Comparison of ENCODE assay signal across 12 cellular contexts in the genomic region with DNA sequence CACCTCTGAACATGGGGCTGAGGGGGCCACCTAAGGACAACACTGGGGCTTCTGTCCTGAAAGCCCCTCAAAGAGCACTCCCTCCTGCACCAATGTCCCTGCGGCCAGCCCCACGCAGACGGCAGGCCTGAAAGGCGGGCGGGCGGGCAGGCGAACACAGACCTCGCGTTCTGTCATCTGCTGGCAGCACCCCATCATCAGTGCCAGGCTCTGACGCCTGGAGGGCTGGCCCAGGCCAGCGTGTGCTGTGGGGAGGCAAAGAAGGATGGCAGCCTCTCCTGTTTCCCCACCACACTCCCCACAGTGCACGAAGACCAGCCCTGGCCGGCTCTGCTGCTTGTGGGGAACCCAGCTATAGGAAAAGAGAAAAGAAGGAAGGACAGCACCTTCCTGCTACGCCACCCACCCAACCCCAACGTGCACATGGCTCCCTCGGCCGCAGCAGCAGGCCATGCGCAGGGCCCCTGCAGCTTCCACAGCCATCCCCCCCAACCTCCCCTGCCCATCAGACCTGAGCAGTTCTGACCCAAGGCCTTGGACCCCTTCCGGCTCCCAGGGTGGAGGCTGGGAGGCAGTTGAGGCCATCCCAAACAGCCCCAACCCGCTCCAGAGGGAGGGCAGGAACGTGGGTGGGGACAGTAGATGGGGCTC. TPM values are rescaled to one million over a fixed set of nuclear protein-coding genes. Genes with fewer than 3 reads are reported as not detected.
A peak's percentile ranks its signal among the peaks of the same experiment; 100 is the strongest.
DNase-seq lines count a peak whose midpoint lies in the region; ATAC-seq, FAIRE-seq and TF ChIP-seq lines count a peak whose summit lies in the region.
"Had no signal": no experiment of that assay in that cellular context is flagged by ENCODE, and none has a peak within 500 bp of the region (broad histone marks: within the 10 kb centered on the region; RNA-seq: fewer than 3 reads in every experiment).

No MANE protein-coding gene starts in this region.

- peaks cover 55% of the 10 kb centered on the region for H3K79me2 ChIP-seq in GM12878 (ENCODE audit: control insufficient read depth, insufficient read depth, low read length)

- no peak for DNase-seq in GM12878 (ENCODE audit: low read depth, low spot score)
- DNase-seq in natural killer cell = no peak
- no peak for DNase-seq in AG20443 (ENCODE audit: low spot score)
- no peak for DNase-seq in lower lobe of right lung
- DNase-seq: activated CD4-positive, alpha-beta T cell treated with anti-CD3 and anti-CD28 coated beads for 4 hours; stimulated activated naive CD4-positive, alpha-beta T cell treated with Interleukin-2 at 50 U/mL for 16 hours had no signal

- peaks cover 76 to 81% (median 80%) of the 10 kb centered on the region in 11 experiments for H4K20me1 ChIP-seq in BLaER1 treated with 17β-estradiol and CSF1 and Interleukin-3, amounts not matched to agents 10 nM and 100 nM
- H4K20me1 ChIP-seq in GM12878 (ENCODE audit: control insufficient read depth, insufficient read depth) = no peaks in the 10 kb centered on the region

- no peak for TF ChIP-seq POLR2A in GM12878 (IDR thresholded peaks at IDR 0.05; ENCODE audit: low read depth, low read length)

- peaks cover 4% of the 10 kb centered on the region for H3K36me3 Mint-ChIP-seq in IgD-negative memory B cell
- no peaks in the 10 kb centered on the region for H3K36me3 Mint-ChIP-seq in natural killer cell

- no peak for TF ChIP-seq EP300 in GM12878 (IDR thresholded peaks at IDR 0.05; ENCODE audit: borderline replicate concordance in 1 of 2, control insufficient read depth in 1 of 2, low read depth in 2 of 2, low read length in 2 of 2)

- peak overlapping the region in 8 of 10 experiments; percentile 11 to 53 (median 39); a peak in 14 of 20 replicates for H3K4me3 ChIP-seq in BLaER1 treated with 17β-estradiol and CSF1 and Interleukin-3, amounts not matched to agents 10 nM and 100 nM
- peak overlapping the region; percentile 56; the same call in 1 of the 2 replicates for H3K4me3 ChIP-seq in GM12878
- H3K4me3 ChIP-seq in lower lobe of right lung = no peak overlapping the region

- RAD21 ChIA-PET in GM12878 (lab: Charles Lee; ENCODE audit: unreplicated experiment) = interaction anchor here (1.3 to 1.8 kb wide), 2 partner anchors 92 to 150 kb away, joined by 3 to 7 read pairs; no protein-coding TSS in a partner anchor

- ATAC-seq in GM12878 (no peak), natural killer cell (no peak), HG02763 (IDR thresholded peaks at IDR 0.05; ENCODE audit: unreplicated experiment) (no peak), HG02938 (IDR thresholded peaks at IDR 0.05; ENCODE audit: unreplicated experiment) (no peak), lower lobe of right lung (no peak)
- ATAC-seq: Right ventricle myocardium inferior had no signal

- FAIRE-seq in GM12878 (lab: Jason Lieb, UNC) = no peak

- POLR2A ChIA-PET in GM12878 (lab: Charles Lee) = interaction anchor here (1.0 to 2.1 kb wide), 3 partner anchors 19 to 54 kb away, joined by 4 to 10 read pairs (median 5); a partner anchor contains a TSS

- TF ChIP-seq RAD21 in GM12878 (IDR thresholded peaks at IDR 0.05; ENCODE audit: insufficient read depth, low read depth, low read length) = no peak

- WGBS in GM12878 (ENCODE audit: insufficient coverage, insufficient replicate concordance, low lambda C conversion rate, missing lambda C conversion rate) = 83% methylated on average over 21 of the region's 21 CpGs

- peak overlapping the region in 10 of 11 experiments; percentile 49 to 94 (median 62); a peak in 17 of 22 replicates for H3K9ac ChIP-seq in BLaER1 treated with 17β-estradiol and CSF1 and Interleukin-3, amounts not matched to agents 10 nM and 100 nM
- peak overlapping the region; percentile 64; the same call in 1 of the 2 replicates for H3K9ac ChIP-seq in GM12878 (ENCODE audit: control insufficient read depth, insufficient read depth, low read length)

- peak overlapping the region in 8 of 11 experiments; percentile 58 to 90 (median 81); a peak in 17 of 22 replicates for H3K27ac ChIP-seq in BLaER1 treated with 17β-estradiol and CSF1 and Interleukin-3, amounts not matched to agents 10 nM and 100 nM
- H3K27ac ChIP-seq in GM12878 (ENCODE audit: control insufficient read depth, insufficient read depth) = peak overlapping the region; percentile 92
- no peak overlapping the region for H3K27ac ChIP-seq in lower lobe of right lung

- H3K4me2 ChIP-seq in BLaER1 treated with 17β-estradiol and CSF1 and Interleukin-3, amounts not matched to agents 10 nM and 100 nM = peak overlapping the region; percentile 87 to 100 (median 98)
- H3K4me2 ChIP-seq in GM12878 (ENCODE audit: control insufficient read depth, insufficient read depth) = peak overlapping the region; percentile 99

- H3K36me3 ChIP-seq in BLaER1 treated with 17β-estradiol and CSF1 and Interleukin-3, amounts not matched to agents 10 nM and 100 nM = peaks cover 11 to 24% (median 12%) of the 10 kb centered on the region in 11 experiments
- H3K36me3 ChIP-seq in GM12878 (ENCODE audit: control insufficient read depth in 2 of 2, insufficient read depth in 2 of 2, low read length in 1 of 2) = peaks cover 8 to 15% of the 10 kb centered on the region in 2 experiments; a peak in 3 of 4 replicates
- H3K36me3 ChIP-seq in lower lobe of right lung = peaks cover 20% of the 10 kb centered on the region
- H3K36me3 ChIP-seq: breast epithelium had no signal

- H3K9me3 Mint-ChIP-seq in IgD-negative memory B cell = no peaks in the 10 kb centered on the region
- no peaks in the 10 kb centered on the region for H3K9me3 Mint-ChIP-seq in natural killer cell

- in situ Hi-C loops in GM12878 (cut with MboI) = no loop called here

- peaks cover 69 to 92% (median 90%) of the 10 kb centered on the region in 10 experiments for H3K4me1 ChIP-seq in BLaER1 treated with 17β-estradiol and CSF1 and Interleukin-3, amounts not matched to agents 10 nM and 100 nM
- H3K4me1 ChIP-seq in GM12878 (ENCODE audit: control insufficient read depth, insufficient read depth, low read length) = peaks cover 54% of the 10 kb centered on the region
- H3K4me1 ChIP-seq in lower lobe of right lung = peaks cover 60% of the 10 kb centered on the region

- no TSS peak for BruUV-seq in GM12878 (replicated peaks; lab: Mats Ljungman, UMichigan)

- H3K27me3 Mint-ChIP-seq in IgD-negative memory B cell (no peaks in the 10 kb centered on the region), natural killer cell (ENCODE audit: low read depth in 2 of 2) (no peaks in the 10 kb centered on the region)

- SMC1A ChIA-PET in GM12878 (lab: Charles Lee; ENCODE audit: uncharacterized antibody, unreplicated experiment) = interaction anchor here (1.1 to 1.9 kb wide), 3 partner anchors 27 to 71 kb away, joined by 3 to 4 read pairs (median 4); a partner anchor contains a TSS

- peaks cover 0 to 7% (median 0%) of the 10 kb centered on the region in 11 experiments; a peak in 2 of 22 replicates for H3K27me3 ChIP-seq in BLaER1 treated with 17β-estradiol and CSF1 and Interleukin-3, amounts not matched to agents 10 nM and 100 nM
- H3K27me3 ChIP-seq in GM12878 (replicated peaks in 1 of 2; ENCODE audit: control insufficient read depth in 2 of 2, insufficient read depth in 2 of 2, low read length in 1 of 2) = no peaks in the 10 kb centered on the region
- H3K27me3 ChIP-seq in lower lobe of right lung (ENCODE audit: low read depth) = no peaks in the 10 kb centered on the region
- H3K27me3 ChIP-seq: breast epithelium had no signal

- no peaks in the 10 kb centered on the region for H3K9me3 ChIP-seq in BLaER1 treated with 17β-estradiol and CSF1 and Interleukin-3, amounts not matched to agents 10 nM and 100 nM (replicated peaks in 1 of 11)
- no peaks in the 10 kb centered on the region for H3K9me3 ChIP-seq in GM12878 (replicated peaks; ENCODE audit: control insufficient read depth, insufficient read depth, low read length)
- no peaks in the 10 kb centered on the region for H3K9me3 ChIP-seq in lower lobe of right lung
- H3K9me3 ChIP-seq: breast epithelium had no signal

- intact Hi-C loops in GM12878 (cut with micrococcal nuclease; ENCODE audit: unreplicated experiment) (loop anchor here (10.0 kb wide), 1 partner anchor 227 kb away; a partner anchor contains a TSS), natural killer cell (cut with micrococcal nuclease) (loop anchor here (5.0 kb wide), 1 partner anchor 36 kb away; a partner anchor contains a TSS), lower lobe of right lung (cut with DNase I) (no loop called here)

- no peak for TF ChIP-seq CTCF in GM12878 (IDR thresholded peaks at IDR 0.05 in 2 of 3, conservative IDR thresholded peaks at IDR 0.05 in 1 of 3; ENCODE audit: control insufficient read depth in 2 of 3, extremely low read depth in 1 of 3, insufficient read depth in 1 of 3, low read depth in 3 of 3, low read length in 3 of 3)
- no peak for TF ChIP-seq CTCF in natural killer cell (IDR thresholded peaks at IDR 0.05)
- TF ChIP-seq CTCF in lower lobe of right lung (IDR thresholded peaks at IDR 0.05) = no peak

- H3K4me3 Mint-ChIP-seq in IgD-negative memory B cell = peak overlapping the region; percentile 59 to 97 (median 88)
- peak overlapping the region; percentile 71 for H3K4me3 Mint-ChIP-seq in natural killer cell

- H3K4me1 Mint-ChIP-seq in IgD-negative memory B cell = peaks cover 26 to 52% (median 41%) of the 10 kb centered on the region in 3 donors
- H3K4me1 Mint-ChIP-seq in natural killer cell = peaks cover 41 to 73% of the 10 kb centered on the region in 2 donors

- H2AFZ ChIP-seq in GM12878 (ENCODE audit: control insufficient read depth, low read depth, low read length) = no peak overlapping the region

- CTCF ChIA-PET in GM12878 (lab: Yijun Ruan, JAX) = interaction anchor here (1.6 to 3.3 kb wide), 7 partner anchors 9 to 149 kb away, joined by 4 to 19 read pairs (median 8); a partner anchor contains a TSS

- peak overlapping the region; percentile 94 to 98 (median 94) for H3K27ac Mint-ChIP-seq in IgD-negative memory B cell
- peak overlapping the region; percentile 80 to 91 for H3K27ac Mint-ChIP-seq in natural killer cell

RNA-seq across cellular contexts. Expression of a gene that starts 3.5 kb away (rescaled TPM):
- polyA plus RNA-seq in IgD-negative memory B cell (17.5 TPM), GM12878 (2011; rRNA removed) (11.1 and 19.5 TPM in 2 replicates), GM12878 (2014; fragmentation: Illumina TruSeq; extraction: Trizol) (1.2 and 7.4 TPM in 2 replicates), GM12878 (2014; fragmentation: Nextera tagmentation; extraction: Ambion mirVana) (1 to 10 TPM in 1 of 2 experiments, under 1 TPM in 1; 0.23 to 1.2 TPM), GM12878 (2014; rRNA removed) (42.2 and 47.5 TPM in 2 replicates), GM12878 (2016; fragmentation: Nextera tagmentation; extraction: Ambion mirVana) (10 to 100 TPM; 10.0 to 28.6 TPM)
- 103 and 115 TPM in 2 replicates for total RNA-seq in GM12878 (2013; cell fraction: nucleolus; rRNA removed)
- total RNA-seq in GM12878 (2014; rRNA removed) (42.7 and 48.0 TPM in 2 replicates), GM12878 (2014; rRNA removed; fragmentation: Illumina TruSeq; extraction: Trizol) (14.6 and 16.1 TPM in 2 replicates), GM12878 (2021) (77.9 and 95.0 TPM in 2 replicates), natural killer cell (100 to 1,000 TPM; 235 to 284 (median 242) TPM), lower lobe of right lung (59.0 TPM)
- 12.7 TPM for polyA plus RNA-seq in GM12878 (2011; ENCODE audit: low read depth)
- polyA plus RNA-seq in GM12878 (2011; cell fraction: cytosol; rRNA removed) = 30.3 and 43.4 TPM in 2 replicates
- polyA plus RNA-seq in GM12878 (2011; cell fraction: nucleus; rRNA removed) = 215 and 252 TPM in 2 replicates
- polyA plus RNA-seq in GM12878 (2012) = 25.9 and 33.5 TPM in 2 replicates
- 46.5 and 73.5 TPM in 2 replicates for polyA minus RNA-seq in GM12878 (2011; rRNA and poly(A)+ RNA removed)
- polyA minus RNA-seq in GM12878 (2011; cell fraction: cytosol; rRNA and poly(A)+ RNA removed) = 27.6 and 33.4 TPM in 2 replicates
- polyA minus RNA-seq in GM12878 (2011; cell fraction: nucleus; rRNA and poly(A)+ RNA removed) = 76.3 and 127 TPM in 2 replicates

RNA-seq across cellular contexts. Expression of a gene that starts 10.0 kb away (rescaled TPM):
- polyA plus RNA-seq in IgD-negative memory B cell (1.5 TPM), GM12878 (2011; rRNA removed) (0.23 and 0.30 TPM in 2 replicates), GM12878 (2014; fragmentation: Illumina TruSeq; extraction: Trizol) (0.04 TPM in 1 of 2 replicates, not detected in the other), GM12878 (2014; fragmentation: Nextera tagmentation; extraction: Ambion mirVana) (under 1 TPM in 1 of 2 experiments, not detected in 1; 0.02 TPM), GM12878 (2014; rRNA removed) (0.14 and 0.33 TPM in 2 replicates), GM12878 (2016; fragmentation: Nextera tagmentation; extraction: Ambion mirVana) (under 1 TPM in 1 of 2 experiments, not detected in 1; 0.17 TPM)
- total RNA-seq in GM12878 (2013; cell fraction: nucleolus; rRNA removed) = 0.69 and 0.75 TPM in 2 replicates
- total RNA-seq in GM12878 (2014; rRNA removed) (0.06 and 0.16 TPM in 2 replicates), GM12878 (2014; rRNA removed; fragmentation: Illumina TruSeq; extraction: Trizol) (0.04 TPM in 1 of 2 replicates, not detected in the other), GM12878 (2021) (0.31 and 0.48 TPM in 2 replicates), natural killer cell (1 to 10 TPM in 2 of 3 donors, under 1 TPM in 1; 0.26 to 2.5 (median 1.5) TPM), lower lobe of right lung (1.5 TPM)
- 0.67 TPM for polyA plus RNA-seq in GM12878 (2011; ENCODE audit: low read depth)
- 0.40 TPM in 2 replicates for polyA plus RNA-seq in GM12878 (2011; cell fraction: cytosol; rRNA removed)
- polyA plus RNA-seq in GM12878 (2011; cell fraction: nucleus; rRNA removed) = 0.73 and 0.93 TPM in 2 replicates
- 1.5 and 1.9 TPM in 2 replicates for polyA plus RNA-seq in GM12878 (2012)
- polyA minus RNA-seq in GM12878 (2011; rRNA and poly(A)+ RNA removed) = 0.15 and 0.57 TPM in 2 replicates
- polyA minus RNA-seq in GM12878 (2011; cell fraction: cytosol; rRNA and poly(A)+ RNA removed) = 0.42 and 0.67 TPM in 2 replicates
- polyA minus RNA-seq in GM12878 (2011; cell fraction: nucleus; rRNA and poly(A)+ RNA removed) = 0.36 and 0.48 TPM in 2 replicates
- total RNA-seq: Right ventricle myocardium inferior had no signal

RNA-seq across cellular contexts. Expression of a gene that starts 15.3 kb away (rescaled TPM):
- polyA plus RNA-seq in IgD-negative memory B cell = not detected
- total RNA-seq in GM12878 (2013; cell fraction: nucleolus; rRNA removed) = 0.65 TPM in 1 of 2 replicates, not detected in the other
- total RNA-seq in GM12878 (2014; rRNA removed) = not detected in 2 replicates
- not detected in 2 replicates for total RNA-seq in GM12878 (2014; rRNA removed; fragmentation: Illumina TruSeq; extraction: Trizol)
- total RNA-seq in GM12878 (2021) = not detected in 2 replicates
- not detected for polyA plus RNA-seq in GM12878 (2011; ENCODE audit: low read depth)
- 0.13 and 0.31 TPM in 2 replicates for polyA plus RNA-seq in GM12878 (2011; rRNA removed)
- 0.12 and 0.64 TPM in 2 replicates for polyA plus RNA-seq in GM12878 (2011; cell fraction: cytosol; rRNA removed)
- 1.4 and 2.2 TPM in 2 replicates for polyA plus RNA-seq in GM12878 (2011; cell fraction: nucleus; rRNA removed)
- not detected in 2 replicates for polyA plus RNA-seq in GM12878 (2012)
- 0.10 TPM in 1 of 2 replicates, not detected in the other for polyA plus RNA-seq in GM12878 (2014; fragmentation: Illumina TruSeq; extraction: Trizol)
- not detected for polyA plus RNA-seq in GM12878 (2014; fragmentation: Nextera tagmentation; extraction: Ambion mirVana)
- polyA plus RNA-seq in GM12878 (2014; rRNA removed) = 0.36 TPM in 1 of 2 replicates, not detected in the other
- polyA plus RNA-seq in GM12878 (2016; fragmentation: Nextera tagmentation; extraction: Ambion mirVana) = not detected
- 0.41 TPM in 1 of 2 replicates, not detected in the other for polyA minus RNA-seq in GM12878 (2011; rRNA and poly(A)+ RNA removed)
- polyA minus RNA-seq in GM12878 (2011; cell fraction: cytosol; rRNA and poly(A)+ RNA removed) = not detected in 2 replicates
- not detected in 2 replicates for polyA minus RNA-seq in GM12878 (2011; cell fraction: nucleus; rRNA and poly(A)+ RNA removed)
- total RNA-seq in natural killer cell = under 1 TPM in 1 of 3 donors, not detected in 2; 0.23 TPM
- total RNA-seq in lower lobe of right lung = not detected
- total RNA-seq: breast epithelium, Right ventricle myocardium inferior had no signal

RNA-seq across cellular contexts. Expression of a gene that starts 36.2 kb away (rescaled TPM):
- 26.4 TPM for polyA plus RNA-seq in IgD-negative memory B cell
- total RNA-seq in GM12878 (2013; cell fraction: nucleolus; rRNA removed) = 34.3 and 36.8 TPM in 2 replicates
- total RNA-seq in GM12878 (2014; rRNA removed) = 32.2 and 34.9 TPM in 2 replicates
- total RNA-seq in GM12878 (2014; rRNA removed; fragmentation: Illumina TruSeq; extraction: Trizol) = 5.5 and 5.7 TPM in 2 replicates
- 54.7 and 57.5 TPM in 2 replicates for total RNA-seq in GM12878 (2021)
- 10.2 TPM for polyA plus RNA-seq in GM12878 (2011; ENCODE audit: low read depth)
- 2.3 and 7.6 TPM in 2 replicates for polyA plus RNA-seq in GM12878 (2011; rRNA removed)
- 15.1 and 25.7 TPM in 2 replicates for polyA plus RNA-seq in GM12878 (2011; cell fraction: cytosol; rRNA removed)
- polyA plus RNA-seq in GM12878 (2011; cell fraction: nucleus; rRNA removed) = 221 and 276 TPM in 2 replicates
- polyA plus RNA-seq in GM12878 (2012) = 30.4 and 36.1 TPM in 2 replicates
- 0.44 and 3.4 TPM in 2 replicates for polyA plus RNA-seq in GM12878 (2014; fragmentation: Illumina TruSeq; extraction: Trizol)
- polyA plus RNA-seq in GM12878 (2014; fragmentation: Nextera tagmentation; extraction: Ambion mirVana) = under 1 TPM; 0.08 to 0.55 TPM
- polyA plus RNA-seq in GM12878 (2014; rRNA removed) = 49.4 and 61.2 TPM in 2 replicates
- polyA plus RNA-seq in GM12878 (2016; fragmentation: Nextera tagmentation; extraction: Ambion mirVana) = 10 to 100 TPM; 36.2 to 39.5 TPM
- 9.9 and 19.8 TPM in 2 replicates for polyA minus RNA-seq in GM12878 (2011; rRNA and poly(A)+ RNA removed)
- 12.6 and 15.1 TPM in 2 replicates for polyA minus RNA-seq in GM12878 (2011; cell fraction: cytosol; rRNA and poly(A)+ RNA removed)
- 37.8 and 63.0 TPM in 2 replicates for polyA minus RNA-seq in GM12878 (2011; cell fraction: nucleus; rRNA and poly(A)+ RNA removed)
- total RNA-seq in natural killer cell = 100 to 1,000 TPM; 114 to 129 (median 122) TPM
- total RNA-seq in lower lobe of right lung = 58.8 TPM

RNA-seq across cellular contexts. Expression of a gene that starts 36.7 kb away (rescaled TPM):
- 39.4 TPM for polyA plus RNA-seq in IgD-negative memory B cell
- 43.3 and 47.4 TPM in 2 replicates for total RNA-seq in GM12878 (2013; cell fraction: nucleolus; rRNA removed)
- 78.5 and 86.1 TPM in 2 replicates for total RNA-seq in GM12878 (2014; rRNA removed)
- 33.9 and 39.4 TPM in 2 replicates for total RNA-seq in GM12878 (2014; rRNA removed; fragmentation: Illumina TruSeq; extraction: Trizol)
- 99.8 and 110 TPM in 2 replicates for total RNA-seq in GM12878 (2021)
- polyA plus RNA-seq in GM12878 (2011; ENCODE audit: low read depth) = 19.5 TPM
- polyA plus RNA-seq in GM12878 (2011; rRNA removed) = 18.4 and 31.9 TPM in 2 replicates
- 52.9 and 83.1 TPM in 2 replicates for polyA plus RNA-seq in GM12878 (2011; cell fraction: cytosol; rRNA removed)
- 135 and 170 TPM in 2 replicates for polyA plus RNA-seq in GM12878 (2011; cell fraction: nucleus; rRNA removed)
- 46.8 and 48.7 TPM in 2 replicates for polyA plus RNA-seq in GM12878 (2012)
- polyA plus RNA-seq in GM12878 (2014; fragmentation: Illumina TruSeq; extraction: Trizol) = 22.7 and 36.9 TPM in 2 replicates
- polyA plus RNA-seq in GM12878 (2014; fragmentation: Nextera tagmentation; extraction: Ambion mirVana) = 10 to 100 TPM in 1 of 2 experiments, 1 to 10 TPM in 1; 5.0 to 16.9 TPM
- polyA plus RNA-seq in GM12878 (2014; rRNA removed) = 80.3 and 84.2 TPM in 2 replicates
- polyA plus RNA-seq in GM12878 (2016; fragmentation: Nextera tagmentation; extraction: Ambion mirVana) = 10 to 100 TPM; 81.7 to 85.8 TPM
- polyA minus RNA-seq in GM12878 (2011; rRNA and poly(A)+ RNA removed) = 26.8 and 64.7 TPM in 2 replicates
- polyA minus RNA-seq in GM12878 (2011; cell fraction: cytosol; rRNA and poly(A)+ RNA removed) = 31.8 and 32.3 TPM in 2 replicates
- polyA minus RNA-seq in GM12878 (2011; cell fraction: nucleus; rRNA and poly(A)+ RNA removed) = 26.2 and 40.9 TPM in 2 replicates
- 100 to 1,000 TPM in 2 of 3 donors, 10 to 100 TPM in 1; 94.5 to 106 (median 104) TPM for total RNA-seq in natural killer cell
- total RNA-seq in lower lobe of right lung = 46.1 TPM
